In genomic region chr11:695606-696381, GRCh38 we compare ENCODE assay signal across 8 cellular contexts. TPM values are rescaled to one million over a fixed set of nuclear protein-coding genes. Genes with fewer than 3 reads are reported as not detected.
DNase-seq lines count a peak whose midpoint lies in the region; ATAC-seq and TF ChIP-seq lines count a peak whose summit lies in the region.

Gene TMEM80 (plus strand): TSS chr11:695816. CDS start chr11:695828, 12 bp downstream.

- H3K4me1 ChIP-seq in Caco-2 (peaks cover 10% of the 10 kb centered on the region), HUES64 (ENCODE audit: insufficient read depth, low read length) (peaks cover 25% of the 10 kb centered on the region), OCI-LY1 (ENCODE audit: insufficient read depth, low read length, severe bottlenecking) (peaks cover 37% of the 10 kb centered on the region), mononuclear cell (ENCODE audit: insufficient read depth, low read length) (peaks cover 56% of the 10 kb centered on the region)

- intact Hi-C loops in Caco-2 (cut with micrococcal nuclease; ENCODE audit: unreplicated experiment), result loop anchor here (1.0 to 10.0 kb wide), 2 partner anchors 28 to 131 kb away; partner anchors contain the start of genes LMNTD2 and RASSF7

- H3K9me2 ChIP-seq in OCI-LY1 (ENCODE audit: low read depth, low read length), result no peaks in the 10 kb centered on the region

- H4K20me1 ChIP-seq in OCI-LY1 (ENCODE audit: insufficient read depth, low read length), result no peaks in the 10 kb centered on the region

- no TSS peak for BruUV-seq in Caco-2 (replicated peaks; lab: Mats Ljungman, UMichigan)

- H3K4me3 ChIP-seq in Caco-2 (ENCODE audit: low read depth, low read length), result peak within 1 kb of the TSS; percentile 97
- H3K4me3 ChIP-seq in HUES64 (ENCODE audit: low read length), result peak within 1 kb of the TSS; percentile 76
- peak within 1 kb of the TSS; percentile 89 for H3K4me3 ChIP-seq in OCI-LY1 (ENCODE audit: low read depth, low read length, poor library complexity, severe bottlenecking)
- H3K4me3 ChIP-seq in epithelial cell of esophagus (ENCODE audit: low read length), result peak within 1 kb of the TSS; percentile 83
- peak within 1 kb of the TSS; percentile 79 for H3K4me3 ChIP-seq in mononuclear cell (ENCODE audit: low read length)

- WGBS in HUES64, result 1% methylated on average over 98 of the region's 98 CpGs

- H3K9me3 ChIP-seq in Caco-2, result no peaks in the 10 kb centered on the region
- no peaks in the 10 kb centered on the region for H3K9me3 ChIP-seq in HUES64 (ENCODE audit: insufficient read depth, low read depth, low read length)
- no peaks in the 10 kb centered on the region for H3K9me3 ChIP-seq in OCI-LY1 (ENCODE audit: low read length)
- H3K9me3 ChIP-seq in mononuclear cell (ENCODE audit: low read depth, low read length), result no peaks in the 10 kb centered on the region

- TF ChIP-seq CTCF in Caco-2 (IDR thresholded peaks at IDR 0.05; ENCODE audit: insufficient read depth in 1 of 2, low read depth in 1 of 2, low read length in 1 of 2, severe bottlenecking in 1 of 2, unreplicated experiment in 1 of 2) (no peak), OCI-LY1 (IDR thresholded peaks at IDR 0.05; ENCODE audit: low read length) (no peak), epithelial cell of esophagus (IDR thresholded peaks at IDR 0.05; ENCODE audit: insufficient read depth, low read depth, low read length, missing control alignments) (no peak)

- H3K27ac ChIP-seq in HUES64 (ENCODE audit: low read depth, low read length), result peak within 1 kb of the TSS; percentile 99
- H3K27ac ChIP-seq in OCI-LY1 (ENCODE audit: low read depth, low read length, poor library complexity, severe bottlenecking), result peak within 1 kb of the TSS; percentile 96

- H3K4me3 Mint-ChIP-seq in Caco-2 (ENCODE audit: unreplicated experiment), result peak within 1 kb of the TSS; percentile 86

- no peak within 1 kb of the TSS for H2AFZ ChIP-seq in OCI-LY1 (ENCODE audit: low read length)

- H3K9ac ChIP-seq in HUES64 (ENCODE audit: low read depth, low read length) (peak within 1 kb of the TSS; percentile 99), OCI-LY1 (ENCODE audit: low read length) (peak within 1 kb of the TSS; percentile 98)

- H3K36me3 ChIP-seq in Caco-2 (ENCODE audit: control insufficient read depth, insufficient read depth, low read length), result peaks cover 3% of the 10 kb centered on the region; the same call in 1 of the 2 replicates
- H3K36me3 ChIP-seq in HUES64 (ENCODE audit: insufficient read depth, low read length), result peaks cover 8% of the 10 kb centered on the region
- no peaks in the 10 kb centered on the region; the same call in 1 of the 2 replicates for H3K36me3 ChIP-seq in OCI-LY1 (ENCODE audit: insufficient read depth, low read length)

- no peaks in the 10 kb centered on the region for H3K27me3 Mint-ChIP-seq in Caco-2 (ENCODE audit: insufficient read depth, unreplicated experiment)

- peaks cover 15% of the 10 kb centered on the region for H3K4me1 Mint-ChIP-seq in Caco-2 (ENCODE audit: low read depth, unreplicated experiment)

- ATAC-seq in GM21423 (IDR thresholded peaks at IDR 0.05; ENCODE audit: unreplicated experiment), result peak; percentile 73

- peak within 1 kb of the TSS; percentile 97 for H3K27ac Mint-ChIP-seq in Caco-2 (ENCODE audit: unreplicated experiment)

- peak; percentile 98 to 99 for DNase-seq in Caco-2
- DNase-seq in activated T-cell treated with anti-CD3 and anti-CD28 coated beads for 24 hours (ENCODE audit: low read depth), result peak; percentile 98
- peak; percentile 99 for DNase-seq in epithelial cell of esophagus (ENCODE audit: low read depth)
- peak; percentile 91 to 93 for DNase-seq in stimulated activated CD8-positive, alpha-beta memory T cell treated with anti-CD3 and anti-CD28 coated beads, Interleukin-4, amount 100 ng/mL, for 1 hour (ENCODE audit: low read depth in 2 of 2, low spot score in 1 of 2)

- POLR2A ChIA-PET in Caco-2 (lab: Charles Lee), result interaction anchor here (0.5 to 2.5 kb wide), 9 partner anchors 10 to 160 kb away, joined by 3 to 32 read pairs (median 3); partner anchors contain the start of genes EPS8L2, PHRF1 and TALDO1

- peak within 1 kb of the TSS; percentile 74 for H3K4me2 ChIP-seq in OCI-LY1 (ENCODE audit: low read length)

- peaks cover 67% of the 10 kb centered on the region for H3K36me3 Mint-ChIP-seq in Caco-2 (ENCODE audit: insufficient read depth, unreplicated experiment)

- no peaks in the 10 kb centered on the region for H3K9me3 Mint-ChIP-seq in Caco-2 (ENCODE audit: unreplicated experiment)

- no peaks in the 10 kb centered on the region for H3K79me2 ChIP-seq in OCI-LY1 (ENCODE audit: insufficient read depth, low read length)

- no peaks in the 10 kb centered on the region for H3F3A ChIP-seq in OCI-LY1 (ENCODE audit: insufficient read depth, low read length)

- H3K27me3 ChIP-seq in Caco-2 (replicated peaks; ENCODE audit: control insufficient read depth, insufficient read depth, low read length) (no peaks in the 10 kb centered on the region), HUES64 (ENCODE audit: insufficient read depth, low read length) (no peaks in the 10 kb centered on the region), OCI-LY1 (ENCODE audit: insufficient read depth, low read length) (no peaks in the 10 kb centered on the region), mononuclear cell (ENCODE audit: insufficient read depth, low read length) (no peaks in the 10 kb centered on the region)

- CTCF ChIA-PET in Caco-2 (lab: Charles Lee), result interaction anchor here (0.6 to 2.6 kb wide), 13 partner anchors 9 to 157 kb away, joined by 3 to 10 read pairs (median 4); no protein-coding TSS in a partner anchor

RNA-seq across cellular contexts. Expression of gene TMEM80, which starts in this region (rescaled TPM):
- total RNA-seq in Caco-2 (2022), result 70.3 and 74.7 TPM in 2 replicates
- 13.7 TPM for polyA plus RNA-seq in HUES64 (2013, experiment 1 of 2)
- 17.6 TPM for polyA plus RNA-seq in HUES64 (2013, experiment 2 of 2)
- 8.3 TPM for total RNA-seq in mononuclear cell

Comparison
In these comparisons a context has a peak if more than half of its experiments do, and no peak if none do; other contexts are left out.
1. Peak in every context shown above with its lines: DNase-seq, ATAC-seq, H3K4me3 ChIP-seq and H3K27ac ChIP-seq.